ENCODE assay signal across 8 cellular contexts in genomic region chr7:133081605-133082389, GRCh38. TPM values are rescaled to one million over a fixed set of nuclear protein-coding genes. Genes with fewer than 3 reads are reported as not detected.
DNase-seq lines count a peak whose midpoint lies in the region; ATAC-seq and TF ChIP-seq lines count a peak whose summit lies in the region.

CHCHD3 (minus strand) TSS chr7:133082090; CDS start chr7:133081937, 153 bp downstream.

- intact Hi-C loops in head of caudate nucleus (cut with DNase I) = no loop called here

- ATAC-seq in HG02759 (IDR thresholded peaks at IDR 0.05; ENCODE audit: unreplicated experiment) = peak; percentile 100

- H3K36me3 Mint-ChIP-seq in osteocyte (ENCODE audit: unreplicated experiment) = no peaks in the 10 kb centered on the region

- H3K27ac ChIP-seq in thymus (ENCODE audit: low read depth) = peak within 1 kb of the TSS; percentile 77

- no peaks in the 10 kb centered on the region for H3K36me3 ChIP-seq in thymus (ENCODE audit: control insufficient read depth, insufficient read depth)

- no peaks in the 10 kb centered on the region for H3K9me3 Mint-ChIP-seq in osteocyte (ENCODE audit: unreplicated experiment)

- DNase-seq in GM12864 (ENCODE audit: low read depth) (peak; percentile 93), NCI-H1417 (lab: John Stamatoyannopoulos, UW) (peak; percentile 99 to 100 (median 99)), SW 1271 (lab: John Stamatoyannopoulos, UW) (peak; percentile 90 to 96), head of caudate nucleus (peak; percentile 99 to 100 (median 100)), osteocyte (ENCODE audit: extremely low spot score, unreplicated experiment) (peak; percentile 99)
- DNase-seq in activated naive CD8-positive, alpha-beta T cell treated with anti-CD3 and anti-CD28 coated beads, Interleukin-2, amount 50 U/mL, for 16 hours (ENCODE audit: low read depth, low spot score) = peak; percentile 93

- H3K4me3 Mint-ChIP-seq in osteocyte (ENCODE audit: unreplicated experiment) = peak within 1 kb of the TSS; percentile 87

- WGBS in thymus = under 1% methylated on average over 58 of the region's 58 CpGs

- no peaks in the 10 kb centered on the region for H3K27me3 ChIP-seq in thymus (ENCODE audit: control insufficient read depth, insufficient read depth)

- no peaks in the 10 kb centered on the region for H3K9me3 ChIP-seq in thymus (ENCODE audit: control insufficient read depth)

- TF ChIP-seq CTCF in GM12864 (IDR thresholded peaks at IDR 0.05; ENCODE audit: low read depth, low read length, missing control alignments) (no peak), osteocyte (IDR thresholded peaks at IDR 0.05) (no peak)

- H3K4me1 Mint-ChIP-seq in osteocyte (ENCODE audit: unreplicated experiment) = peaks cover 23% of the 10 kb centered on the region

- peaks cover 6% of the 10 kb centered on the region for H3K27me3 Mint-ChIP-seq in osteocyte (ENCODE audit: unreplicated experiment)

- peak within 1 kb of the TSS; percentile 94 for H3K27ac Mint-ChIP-seq in osteocyte (ENCODE audit: unreplicated experiment)

- peaks cover 7% of the 10 kb centered on the region for H3K4me1 ChIP-seq in thymus (ENCODE audit: control insufficient read depth, insufficient read depth, low read length)

- H3K4me3 ChIP-seq in GM12864 (ENCODE audit: low read depth, low read length) = peak within 1 kb of the TSS; percentile 76
- H3K4me3 ChIP-seq in thymus (ENCODE audit: low read length) = peak within 1 kb of the TSS; percentile 61

RNA-seq across cellular contexts. Expression of gene CHCHD3, which starts in this region (rescaled TPM):
- total RNA-seq in osteocyte = 47.4 and 53.5 TPM in 2 replicates
- 22.5 TPM for polyA plus RNA-seq in thymus

Comparison
In these comparisons a context has a peak if more than half of its experiments do, and no peak if none do; other contexts are left out.
1. Peak in every context shown above with its lines: DNase-seq, ATAC-seq, H3K4me3 ChIP-seq and H3K27ac ChIP-seq.